Comparison of ENCODE assay signal across 27 cellular contexts in genomic region chr21:28750565-28750964, GRCh38.
"Had no signal": no experiment of that assay in that cellular context is flagged by ENCODE, and none has a peak within 500 bp of the region (broad histone marks: within the 10 kb centered on the region; RNA-seq: fewer than 3 reads in every experiment).

No MANE protein-coding gene starts in this region.

- H3K27ac ChIP-seq: brain microvascular endothelial cell, coronary artery, dorsolateral prefrontal cortex, foreskin keratinocyte, gastrocnemius medialis had no signal

- H3K4me3 ChIP-seq: coronary artery, dorsolateral prefrontal cortex, gastrocnemius medialis had no signal

- H3K9me3 ChIP-seq: gastrocnemius medialis had no signal

- DNase-seq: activated CD4-positive, alpha-beta memory T cell treated with anti-CD3 and anti-CD28 coated beads, Interleukin-2, amount 10 ng/mL, durations not matched to agents 7 days and 5 days; activated CD4-positive, alpha-beta T cell treated with anti-CD3 and anti-CD28 coated beads for 4 hours; activated CD4-positive, alpha-beta T cell treated with anti-CD3 and anti-CD28 coated beads, Interleukin-2, amount 10 ng/mL, durations not matched to agents 7 days and 5 days; activated CD4-positive, alpha-beta T cell treated with anti-CD3 and anti-CD28 coated beads, Interleukin-2, amount 50 U/mL, for 4 hours; activated CD4-positive, CD25-positive, alpha-beta regulatory T cell; activated CD4-positive, CD25-positive, alpha-beta regulatory T cell treated with anti-CD3 and anti-CD28 coated beads, Interleukin-2, amount 50 U/mL, for 72 hours; activated CD8-positive, alpha-beta memory T cell treated with anti-CD3 and anti-CD28 coated beads, Interleukin-2, amount 50 U/mL, for 48 hours; activated effector memory CD4-positive, alpha-beta T cell treated with Interleukin-2 at 50 U/mL for 16 hours; activated gamma-delta T cell treated with Interleukin-2 at 50 U/mL for 16 hours; activated naive CD4-positive, alpha-beta T cell treated with anti-CD3 and anti-CD28 coated beads, Interleukin-2, amount 50 U/mL, for 16 hours; activated naive CD4-positive, alpha-beta T cell treated with Interleukin-2 at 50 U/mL for 16 hours; activated T-cell treated with anti-CD3 and anti-CD28 coated beads, Interleukin-2, amount 50 U/mL, for 4 hours; amniotic stem cell; anterior cingulate cortex; brain microvascular endothelial cell; dorsolateral prefrontal cortex; effector memory CD4-positive, alpha-beta T cell; endodermal cell; foreskin keratinocyte; gastrocnemius medialis; T-helper 2 cell had no signal

- H3K9me3 Mint-ChIP-seq: activated CD4-positive, alpha-beta memory T cell treated with anti-CD3 and anti-CD28 coated beads, Interleukin-2, amount 10 ng/mL, durations not matched to agents 7 days and 5 days; activated CD4-positive, alpha-beta T cell treated with anti-CD3 and anti-CD28 coated beads, Interleukin-2, amount 10 ng/mL, durations not matched to agents 7 days and 5 days; activated T-cell treated with anti-CD3 and anti-CD28 coated beads, Interleukin-2, amount 50 U/mL, for 4 hours; activated T-helper 17 cell treated with anti-CD3 and anti-CD28 coated beads, Interleukin-2, amount 50 U/mL, for 72 hours; central memory CD8-positive, alpha-beta T cell; dendritic cell treated with granulocyte-macrophage colony-stimulating factor and Interleukin-4, amounts not matched to agents 40 ng/mL and 50 ng/mL, for 4 days; endodermal cell had no signal

- H3K4me3 Mint-ChIP-seq: activated CD4-positive, alpha-beta memory T cell treated with anti-CD3 and anti-CD28 coated beads, Interleukin-2, amount 10 ng/mL, durations not matched to agents 7 days and 5 days; activated CD4-positive, alpha-beta T cell treated with anti-CD3 and anti-CD28 coated beads, Interleukin-2, amount 10 ng/mL, durations not matched to agents 7 days and 5 days; activated naive CD8-positive, alpha-beta T cell; activated T-cell treated with anti-CD3 and anti-CD28 coated beads, Interleukin-2, amount 50 U/mL, for 4 hours; activated T-helper 17 cell treated with anti-CD3 and anti-CD28 coated beads, Interleukin-2, amount 50 U/mL, for 72 hours; central memory CD8-positive, alpha-beta T cell; dendritic cell treated with granulocyte-macrophage colony-stimulating factor and Interleukin-4, amounts not matched to agents 40 ng/mL and 50 ng/mL, for 4 days; endodermal cell had no signal

- ATAC-seq: activated T-cell treated with anti-CD3 and anti-CD28 coated beads, Interleukin-2, amount 50 U/mL, for 4 hours; activated T-helper 17 cell treated with anti-CD3 and anti-CD28 coated beads, Interleukin-2, amount 50 U/mL, for 72 hours; esophagus mucosa; foreskin keratinocyte; gastrocnemius medialis had no signal

- H3K4me1 ChIP-seq: foreskin keratinocyte had no signal

- H3K27me3 Mint-ChIP-seq: activated CD4-positive, alpha-beta memory T cell treated with anti-CD3 and anti-CD28 coated beads, Interleukin-2, amount 10 ng/mL, durations not matched to agents 7 days and 5 days; activated CD4-positive, alpha-beta T cell treated with anti-CD3 and anti-CD28 coated beads, Interleukin-2, amount 10 ng/mL, durations not matched to agents 7 days and 5 days; activated naive CD8-positive, alpha-beta T cell; activated T-helper 17 cell treated with anti-CD3 and anti-CD28 coated beads, Interleukin-2, amount 50 U/mL, for 72 hours; central memory CD8-positive, alpha-beta T cell; dendritic cell treated with granulocyte-macrophage colony-stimulating factor and Interleukin-4, amounts not matched to agents 40 ng/mL and 50 ng/mL, for 4 days had no signal

- H3K4me1 Mint-ChIP-seq: activated CD4-positive, alpha-beta memory T cell treated with anti-CD3 and anti-CD28 coated beads, Interleukin-2, amount 10 ng/mL, durations not matched to agents 7 days and 5 days; activated CD4-positive, alpha-beta T cell treated with anti-CD3 and anti-CD28 coated beads, Interleukin-2, amount 10 ng/mL, durations not matched to agents 7 days and 5 days; activated T-helper 17 cell treated with anti-CD3 and anti-CD28 coated beads, Interleukin-2, amount 50 U/mL, for 72 hours; endodermal cell had no signal

- H3K27ac Mint-ChIP-seq: activated CD4-positive, alpha-beta memory T cell treated with anti-CD3 and anti-CD28 coated beads, Interleukin-2, amount 10 ng/mL, durations not matched to agents 7 days and 5 days; activated naive CD8-positive, alpha-beta T cell; activated T-helper 17 cell treated with anti-CD3 and anti-CD28 coated beads, Interleukin-2, amount 50 U/mL, for 72 hours; dendritic cell treated with granulocyte-macrophage colony-stimulating factor and Interleukin-4, amounts not matched to agents 40 ng/mL and 50 ng/mL, for 4 days; endodermal cell had no signal

- H3K27me3 ChIP-seq: brain microvascular endothelial cell, dorsolateral prefrontal cortex, foreskin keratinocyte, gastrocnemius medialis had no signal

- H3K36me3 ChIP-seq: brain microvascular endothelial cell, gastrocnemius medialis had no signal
